2 cellular contexts compared by ENCODE assay signal in genomic region chr2:41998201-41998781, GRCh38.
TF ChIP-seq lines count a peak whose summit lies in the region.

No MANE protein-coding gene starts in this region.

TF ChIP-seq in GM23338, 12 proteins besides CTCF, POLR2A, EP300 and RAD21:
- TF ChIP-seq ZNF114 (CRISPR knock-in tag; IDR thresholded peaks at IDR 0.05), result no peak

TF ChIP-seq in endothelial cell of umbilical vein, 7 proteins besides CTCF, POLR2A, EP300 and RAD21:
- TF ChIP-seq JUN (IDR thresholded peaks at IDR 0.05; ENCODE audit: borderline replicate concordance, insufficient read depth, insufficient read length, low read depth) (no peak), POLR2AphosphoS5 (IDR thresholded peaks at IDR 0.05; ENCODE audit: insufficient read depth, low read depth, low read length) (no peak), GATA2 (IDR thresholded peaks at IDR 0.05; ENCODE audit: insufficient read depth, insufficient read length, low read depth, low read length) (no peak), FOS (IDR thresholded peaks at IDR 0.05; ENCODE audit: borderline replicate concordance, insufficient read depth, low read length) (no peak), EZH2 (IDR thresholded peaks at IDR 0.05; ENCODE audit: borderline replicate concordance, low read depth, low read length, severe bottlenecking) (no peak), MAX (IDR thresholded peaks at IDR 0.05; ENCODE audit: insufficient read depth, insufficient read length) (no peak), MYC (IDR thresholded peaks at IDR 0.05; ENCODE audit: low read depth, low read length) (no peak)
